In the genomic region with DNA sequence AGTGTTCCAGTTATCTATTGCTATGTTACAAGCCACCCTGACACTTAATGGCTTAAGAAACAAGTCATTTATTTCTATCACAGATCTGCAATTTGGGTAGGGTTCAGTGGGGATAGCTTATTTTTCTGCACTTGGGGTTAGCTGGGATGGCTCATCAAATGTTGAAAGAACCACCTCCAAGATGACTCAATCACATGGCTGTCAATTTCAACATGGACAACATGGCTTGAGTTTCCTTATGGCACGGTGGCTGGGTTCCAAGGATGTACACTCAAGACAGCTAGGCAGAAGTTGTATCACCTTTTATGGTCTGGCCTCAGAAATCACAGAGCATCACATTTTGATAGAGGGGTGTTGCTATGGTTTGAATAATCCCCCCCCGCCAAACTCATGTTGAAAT, we compare ENCODE assay signal across 22 cellular contexts. TPM values are rescaled to one million over a fixed set of nuclear protein-coding genes. Genes with fewer than 3 reads are reported as not detected.
"Had no signal": no experiment of that assay in that cellular context is flagged by ENCODE, and none has a peak within 500 bp of the region (broad histone marks: within the 10 kb centered on the region; RNA-seq: fewer than 3 reads in every experiment).

No MANE protein-coding gene starts in this region.

- DNase-seq: activated CD4-positive, alpha-beta memory T cell treated with anti-CD3 and anti-CD28 coated beads, Interleukin-2, amount 10 ng/mL, durations not matched to agents 7 days and 5 days; activated CD4-positive, alpha-beta T cell treated with anti-CD3 and anti-CD28 coated beads for 36 hours; activated CD4-positive, alpha-beta T cell treated with anti-CD3 and anti-CD28 coated beads, Interleukin-2, amount 50 U/mL, for 1 hour; activated gamma-delta T cell treated with Interleukin-2 at 50 U/mL for 16 hours; activated naive CD4-positive, alpha-beta T cell treated with anti-CD3 and anti-CD28 coated beads, Interleukin-2, amount 10 ng/mL, durations not matched to agents 7 days and 5 days; activated naive CD8-positive, alpha-beta T cell treated with anti-CD3 and anti-CD28 coated beads for 36 hours; activated T-cell treated with anti-CD3 and anti-CD28 coated beads, Interleukin-2, amount 50 U/mL, for 72 hours; cerebellar nuclear complex; Karpas-422; NCI-H1105; NCI-H1436; NCI-H1694 treated with DMSO at 0.1 percent for 48 hours; NCI-H2029 treated with DMSO at 0.1 percent for 48 hours; NCI-H345; NCI-H510A; NCI-H526 treated with DMSO at 0.1 percent for 48 hours; NK-92 treated with Interleukin-12 subunit alpha and Interleukin-12 subunit beta, amount 100 ng/mL, for 24 hours; PC-3; SHP77; T-helper 17 cell; T-helper 9 cell; WERI-Rb-1 had no signal

- H3K36me3 ChIP-seq: WERI-Rb-1 had no signal

- ATAC-seq: activated CD4-positive, alpha-beta T cell treated with anti-CD3 and anti-CD28 coated beads for 36 hours; activated T-cell treated with anti-CD3 and anti-CD28 coated beads, Interleukin-2, amount 50 U/mL, for 72 hours; PC-3; T-helper 17 cell had no signal

- H3K27ac ChIP-seq: WERI-Rb-1 had no signal

RNA-seq across cellular contexts. Expression of a gene that starts 24.5 kb away (rescaled TPM):
- total RNA-seq: activated CD4-positive, alpha-beta T cell treated with anti-CD3 and anti-CD28 coated beads for 36 hours; PC-3; T-helper 17 cell had no signal
